ENCODE assay signal across 8 cellular contexts in the genomic region with DNA sequence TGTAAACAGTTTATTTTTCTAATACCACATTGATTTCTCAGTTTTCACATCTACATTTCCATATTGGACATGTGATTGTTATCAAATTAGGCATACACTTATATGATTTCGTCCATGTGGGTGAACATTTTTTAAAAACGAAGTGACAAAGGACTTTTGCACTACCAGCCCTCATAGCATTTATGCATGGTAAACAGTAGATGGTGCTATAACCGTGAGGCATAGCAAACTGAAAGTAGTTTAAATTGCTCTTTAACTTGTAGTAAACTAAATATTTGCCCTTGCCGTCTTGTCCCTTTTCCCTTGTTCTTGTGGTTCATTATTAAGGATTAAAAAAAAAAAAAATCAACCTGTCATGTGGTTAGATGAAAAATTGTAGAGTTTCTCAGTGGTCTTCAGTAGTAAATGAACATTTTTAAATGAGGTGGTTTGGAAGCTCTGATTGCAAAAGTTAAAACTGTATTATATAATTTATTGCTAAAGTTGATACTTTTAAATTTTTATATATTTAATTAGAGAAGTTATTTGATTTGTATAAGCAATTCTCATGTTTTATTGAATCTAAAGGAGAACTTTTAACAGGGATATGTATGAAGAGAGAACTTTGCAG. TPM values are rescaled to one million over a fixed set of nuclear protein-coding genes. Genes with fewer than 3 reads are reported as not detected.
DNase-seq lines count a peak whose midpoint lies in the region; ATAC-seq and TF ChIP-seq lines count a peak whose summit lies in the region.

No MANE protein-coding gene starts in this region.

- no peak for DNase-seq in CD4-positive, alpha-beta T cell
- DNase-seq in NCI-H1694 treated with DMSO at 0.1 percent for 48 hours (lab: John Stamatoyannopoulos, UW) (peak; percentile 9), globus pallidus (ENCODE audit: low spot score) (peak; percentile 43), psoas muscle (no peak), NCI-H187 treated with DMSO at 0.1 percent for 48 hours (lab: John Stamatoyannopoulos, UW) (no peak)
- DNase-seq in activated CD8-positive, alpha-beta T cell treated with anti-CD3 and anti-CD28 coated beads, Interleukin-2, amount 10 ng/mL, durations not matched to agents 7 days and 5 days = peak; percentile 24

- peak overlapping the region; percentile 81 for H3K4me3 Mint-ChIP-seq in CD4-positive, alpha-beta T cell
- peak overlapping the region; percentile 60 for H3K4me3 Mint-ChIP-seq in activated CD8-positive, alpha-beta T cell treated with anti-CD3 and anti-CD28 coated beads, Interleukin-2, amount 10 ng/mL, durations not matched to agents 7 days and 5 days

- WGBS in psoas muscle, 3 donors = 1 to 2% (median 2%) methylated on average over 4 of the region's 4 CpGs

- ATAC-seq in CD4-positive, alpha-beta T cell (ENCODE audit: poor library complexity) = peak; percentile 85
- ATAC-seq in GM18517 (IDR thresholded peaks at IDR 0.05; ENCODE audit: unreplicated experiment) (peak; percentile 96), HG02943 (IDR thresholded peaks at IDR 0.05; ENCODE audit: low read depth, unreplicated experiment) (peak; percentile 83), psoas muscle (peak in 3 of 4 donors; percentile 56 to 83 (median 63))
- ATAC-seq in activated CD8-positive, alpha-beta T cell treated with anti-CD3 and anti-CD28 coated beads, Interleukin-2, amount 10 ng/mL, durations not matched to agents 7 days and 5 days = peak; percentile 79

- TF ChIP-seq CTCF in CD4-positive, alpha-beta T cell (IDR thresholded peaks at IDR 0.05) = peak; percentile 97
- peak; percentile 74 for TF ChIP-seq CTCF in psoas muscle (IDR thresholded peaks at IDR 0.05)

- no peaks in the 10 kb centered on the region for H3K9me3 ChIP-seq in CD4-positive, alpha-beta T cell (ENCODE audit: control insufficient read depth, low read length)
- H3K9me3 ChIP-seq in psoas muscle = no peaks in the 10 kb centered on the region

- H3K4me1 Mint-ChIP-seq in CD4-positive, alpha-beta T cell (ENCODE audit: low read depth) = no peaks in the 10 kb centered on the region
- H3K4me1 Mint-ChIP-seq in activated CD8-positive, alpha-beta T cell treated with anti-CD3 and anti-CD28 coated beads, Interleukin-2, amount 10 ng/mL, durations not matched to agents 7 days and 5 days (ENCODE audit: low read depth) = peaks cover 1% of the 10 kb centered on the region

- no peak overlapping the region for H3K27ac ChIP-seq in CD4-positive, alpha-beta T cell (ENCODE audit: low read depth, low read length)
- H3K27ac ChIP-seq in psoas muscle = no peak overlapping the region

- peaks cover 4% of the 10 kb centered on the region for H3K4me1 ChIP-seq in psoas muscle

- no peaks in the 10 kb centered on the region for H3K36me3 Mint-ChIP-seq in CD4-positive, alpha-beta T cell (ENCODE audit: low read depth)
- H3K36me3 Mint-ChIP-seq in activated CD8-positive, alpha-beta T cell treated with anti-CD3 and anti-CD28 coated beads, Interleukin-2, amount 10 ng/mL, durations not matched to agents 7 days and 5 days (ENCODE audit: low read depth) = no peaks in the 10 kb centered on the region

- H3K27ac Mint-ChIP-seq in CD4-positive, alpha-beta T cell = no peak overlapping the region
- peak overlapping the region; percentile 67 for H3K27ac Mint-ChIP-seq in activated CD8-positive, alpha-beta T cell treated with anti-CD3 and anti-CD28 coated beads, Interleukin-2, amount 10 ng/mL, durations not matched to agents 7 days and 5 days

- no peaks in the 10 kb centered on the region for H3K27me3 Mint-ChIP-seq in CD4-positive, alpha-beta T cell
- no peaks in the 10 kb centered on the region for H3K27me3 Mint-ChIP-seq in activated CD8-positive, alpha-beta T cell treated with anti-CD3 and anti-CD28 coated beads, Interleukin-2, amount 10 ng/mL, durations not matched to agents 7 days and 5 days (ENCODE audit: low read depth)

- H3K4me3 ChIP-seq in psoas muscle = peak overlapping the region; percentile 55

- intact Hi-C loops in CD4-positive, alpha-beta T cell (cut with DNase I, micrococcal nuclease) = loop anchor here (1.0 to 10.0 kb wide), 2 partner anchors 65 to 240 kb away; no protein-coding TSS in a partner anchor
- intact Hi-C loops in psoas muscle (cut with DNase I) = loop anchor here (5.0 kb wide), 1 partner anchor 63 kb away; no protein-coding TSS in a partner anchor

- no peaks in the 10 kb centered on the region for H3K36me3 ChIP-seq in psoas muscle (ENCODE audit: insufficient read depth in 1 of 2, low read depth in 1 of 2)

- no peaks in the 10 kb centered on the region for H3K9me3 Mint-ChIP-seq in CD4-positive, alpha-beta T cell
- no peaks in the 10 kb centered on the region for H3K9me3 Mint-ChIP-seq in activated CD8-positive, alpha-beta T cell treated with anti-CD3 and anti-CD28 coated beads, Interleukin-2, amount 10 ng/mL, durations not matched to agents 7 days and 5 days (ENCODE audit: insufficient read depth)

- CTCF ChIA-PET in CD4-positive, alpha-beta T cell (lab: Charles Lee) = interaction anchor here (0.8 to 1.2 kb wide), 4 partner anchors 23 to 101 kb away, joined by 3 to 4 read pairs (median 4); a partner anchor contains a TSS
- CTCF ChIA-PET in activated CD8-positive, alpha-beta T cell treated with anti-CD3 and anti-CD28 coated beads, Interleukin-2, amount 10 ng/mL, durations not matched to agents 7 days and 5 days (lab: Charles Lee) = interaction anchor here (0.6 to 3.6 kb wide), 14 partner anchors 9 to 371 kb away, joined by 3 to 31 read pairs (median 4); a partner anchor contains a TSS

- POLR2A ChIA-PET in CD4-positive, alpha-beta T cell (lab: Charles Lee) = interaction anchor here (0.7 kb wide), 1 partner anchor 58 kb away, joined by 4 read pairs; a partner anchor contains a TSS
- POLR2A ChIA-PET in activated CD8-positive, alpha-beta T cell treated with anti-CD3 and anti-CD28 coated beads, Interleukin-2, amount 10 ng/mL, durations not matched to agents 7 days and 5 days (lab: Charles Lee) = interaction anchor here (3.6 kb wide), 1 partner anchor 58 kb away, joined by 17 read pairs; a partner anchor contains a TSS

- H3K27me3 ChIP-seq in CD4-positive, alpha-beta T cell (ENCODE audit: control insufficient read depth, insufficient read depth, low read length) = no peaks in the 10 kb centered on the region
- H3K27me3 ChIP-seq in psoas muscle (ENCODE audit: insufficient read depth in 3 of 3, low read length in 2 of 3) = no peaks in the 10 kb centered on the region

RNA-seq across cellular contexts. Expression of a gene that starts 24.0 kb away (rescaled TPM):
- total RNA-seq in CD4-positive, alpha-beta T cell = not detected
- total RNA-seq in activated CD8-positive, alpha-beta T cell treated with anti-CD3 and anti-CD28 coated beads, Interleukin-2, amount 10 ng/mL, durations not matched to agents 7 days and 5 days = not detected
- total RNA-seq in psoas muscle = not detected
- not detected for polyA plus RNA-seq in psoas muscle

RNA-seq across cellular contexts. Expression of a gene that starts 24.5 kb away (rescaled TPM):
- 1 to 10 TPM; 3.4 to 4.4 TPM for total RNA-seq in CD4-positive, alpha-beta T cell
- total RNA-seq in activated CD8-positive, alpha-beta T cell treated with anti-CD3 and anti-CD28 coated beads, Interleukin-2, amount 10 ng/mL, durations not matched to agents 7 days and 5 days = 10 to 100 TPM; 10.8 to 12.0 TPM
- total RNA-seq in psoas muscle = 1 to 10 TPM; 1.8 to 2.6 (median 2.0) TPM
- 1 to 10 TPM in 2 of 3 donors, under 1 TPM in 1; 0.86 to 1.5 (median 1.1) TPM for polyA plus RNA-seq in psoas muscle

RNA-seq across cellular contexts. Expression of a gene that starts 30.7 kb away (rescaled TPM):
- not detected for total RNA-seq in CD4-positive, alpha-beta T cell
- under 1 TPM in 1 of 2 experiments, not detected in 1; 0.21 TPM for total RNA-seq in activated CD8-positive, alpha-beta T cell treated with anti-CD3 and anti-CD28 coated beads, Interleukin-2, amount 10 ng/mL, durations not matched to agents 7 days and 5 days
- total RNA-seq in psoas muscle = 1 to 10 TPM; 5.2 to 9.4 (median 8.8) TPM
- polyA plus RNA-seq in psoas muscle = 1 to 10 TPM; 3.8 to 6.0 (median 5.2) TPM

RNA-seq across cellular contexts. Expression of a gene that starts 58.3 kb away (rescaled TPM):
- under 1 TPM; 0.74 to 0.75 TPM for total RNA-seq in CD4-positive, alpha-beta T cell
- 1 to 10 TPM; 6.4 to 8.1 TPM for total RNA-seq in activated CD8-positive, alpha-beta T cell treated with anti-CD3 and anti-CD28 coated beads, Interleukin-2, amount 10 ng/mL, durations not matched to agents 7 days and 5 days
- total RNA-seq in psoas muscle = 1 to 10 TPM in 2 of 4 donors, under 1 TPM in 2; 0.81 to 1.9 (median 1.3) TPM
- polyA plus RNA-seq in psoas muscle = 1 to 10 TPM in 2 of 3 donors, under 1 TPM in 1; 0.49 to 2.8 (median 1.7) TPM

RNA-seq across cellular contexts. Expression of a gene that starts 58.5 kb away (rescaled TPM):
- 10 to 100 TPM; 12.4 to 13.4 TPM for total RNA-seq in CD4-positive, alpha-beta T cell
- 10 to 100 TPM; 14.1 TPM for total RNA-seq in activated CD8-positive, alpha-beta T cell treated with anti-CD3 and anti-CD28 coated beads, Interleukin-2, amount 10 ng/mL, durations not matched to agents 7 days and 5 days
- total RNA-seq in psoas muscle = 1 to 10 TPM; 1.5 to 4.1 (median 2.7) TPM
- 1 to 10 TPM; 2.0 to 4.1 (median 2.3) TPM for polyA plus RNA-seq in psoas muscle

Comparison
In these comparisons a context has a peak if more than half of its experiments do, and no peak if none do; other contexts are left out.
1. DNase-seq: peak in NCI-H1694 treated with DMSO at 0.1 percent for 48 hours (single experiment), activated CD8-positive, alpha-beta T cell treated with anti-CD3 and anti-CD28 coated beads, Interleukin-2, amount 10 ng/mL, durations not matched to agents 7 days and 5 days (single experiment) and globus pallidus (single experiment); none in CD4-positive, alpha-beta T cell (0 of 10), psoas muscle (0 of 2) and NCI-H187 treated with DMSO at 0.1 percent for 48 hours (single experiment).
2. RNA of a gene that starts 30.7 kb away (total RNA-seq): 5.2 to 9.4 TPM in psoas muscle; 0.21 TPM in activated CD8-positive, alpha-beta T cell treated with anti-CD3 and anti-CD28 coated beads, Interleukin-2, amount 10 ng/mL, durations not matched to agents 7 days and 5 days and not detected in CD4-positive, alpha-beta T cell; every median in the first group is over 4 times any median in the second.
3. Peak in every context shown above with its lines, with median percentiles within 50 percentile points of each other: ATAC-seq.